ENCODE assay signal across 10 cellular contexts in the genomic region with DNA sequence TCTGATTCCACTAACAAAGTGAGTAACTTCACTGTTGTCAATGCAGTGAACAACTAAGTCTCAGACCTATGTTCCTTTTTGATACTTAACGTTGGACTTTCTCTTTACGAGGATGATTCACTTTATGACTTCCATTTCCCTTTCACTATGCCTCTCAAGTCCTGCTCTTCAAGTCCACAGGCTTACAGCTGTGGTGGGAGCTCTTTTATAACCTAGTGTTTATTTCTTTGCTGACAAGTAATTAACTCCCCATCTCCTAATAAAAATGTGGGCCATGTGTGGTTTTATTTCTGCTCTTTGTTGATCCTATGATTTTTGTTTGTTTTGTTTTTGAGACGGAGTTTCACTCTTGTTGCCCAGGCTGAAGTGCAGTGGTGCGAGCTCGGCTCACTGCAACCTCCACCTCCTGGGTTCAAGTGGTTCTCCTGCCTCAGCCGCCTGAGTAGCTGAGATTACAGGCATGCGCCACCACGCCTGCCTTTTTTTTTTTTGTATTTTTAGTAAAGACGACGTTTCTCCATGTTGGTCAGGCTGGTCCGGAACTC.
DNase-seq lines count a peak whose midpoint lies in the region; ATAC-seq and TF ChIP-seq lines count a peak whose summit lies in the region.
"Had no signal": no experiment of that assay in that cellular context is flagged by ENCODE, and none has a peak within 500 bp of the region (broad histone marks: within the 10 kb centered on the region; RNA-seq: fewer than 3 reads in every experiment).

No MANE protein-coding gene starts in this region.

- DNase-seq in AG09309 (ENCODE audit: low read depth) (peak; percentile 74), GM13976 (ENCODE audit: low spot score) (peak; percentile 21), RPMI7951 (ENCODE audit: low read depth) (peak; percentile 23), kidney epithelial cell (ENCODE audit: low read depth) (peak; percentile 2), GOT3 (lab: John Stamatoyannopoulos, UW) (no peak), ACHN (no peak)
- DNase-seq: NCI-H524 had no signal

- H3K27me3 ChIP-seq in kidney epithelial cell (ENCODE audit: control insufficient read depth, insufficient read depth, low read length), result no peaks in the 10 kb centered on the region

- H3K4me3 ChIP-seq in AG09309 (ENCODE audit: control insufficient read depth, low read depth, low read length), result no peak overlapping the region
- H3K4me3 ChIP-seq in kidney epithelial cell (ENCODE audit: low read depth, low read length), result no peak overlapping the region
- H3K4me3 ChIP-seq: prostate gland had no signal

- in situ Hi-C loops in GM13976 (cut with MboI; ENCODE audit: low sequenced_read_pairs, unreplicated experiment) (no loop called here), ACHN (cut with HindIII; ENCODE audit: low pct_ligation_motif_present, low pct_unique_long_range_greater_than_20kb, low sequenced_read_pairs) (no loop called here)

- ATAC-seq in GM21723 (IDR thresholded peaks at IDR 0.05; ENCODE audit: unreplicated experiment) (no peak), HG03135 (IDR thresholded peaks at IDR 0.05; ENCODE audit: unreplicated experiment) (no peak)

- TF ChIP-seq CTCF in AG09309 (IDR thresholded peaks at IDR 0.05; ENCODE audit: control insufficient read depth, insufficient read depth, low read depth, low read length, missing control alignments), result no peak
- TF ChIP-seq CTCF in GM13976 (IDR thresholded peaks at IDR 0.05; ENCODE audit: borderline replicate concordance, control extremely low read depth, extremely low read depth, insufficient read depth, missing control alignments), result no peak
- TF ChIP-seq CTCF in kidney epithelial cell (IDR thresholded peaks at IDR 0.05; ENCODE audit: insufficient read depth, low read length, poor library complexity, severe bottlenecking), result no peak

- H3K36me3 ChIP-seq in kidney epithelial cell (ENCODE audit: control insufficient read depth, insufficient read depth, low read length), result no peaks in the 10 kb centered on the region

Comparison
In these comparisons a context has a peak if more than half of its experiments do, and no peak if none do; other contexts are left out.
1. DNase-seq: peak in AG09309 (single experiment), GM13976 (single experiment), RPMI7951 (single experiment) and kidney epithelial cell (single experiment); none in GOT3 (single experiment) and ACHN (single experiment).